Comparison of ENCODE assay signal across 9 cellular contexts in the genomic region with DNA sequence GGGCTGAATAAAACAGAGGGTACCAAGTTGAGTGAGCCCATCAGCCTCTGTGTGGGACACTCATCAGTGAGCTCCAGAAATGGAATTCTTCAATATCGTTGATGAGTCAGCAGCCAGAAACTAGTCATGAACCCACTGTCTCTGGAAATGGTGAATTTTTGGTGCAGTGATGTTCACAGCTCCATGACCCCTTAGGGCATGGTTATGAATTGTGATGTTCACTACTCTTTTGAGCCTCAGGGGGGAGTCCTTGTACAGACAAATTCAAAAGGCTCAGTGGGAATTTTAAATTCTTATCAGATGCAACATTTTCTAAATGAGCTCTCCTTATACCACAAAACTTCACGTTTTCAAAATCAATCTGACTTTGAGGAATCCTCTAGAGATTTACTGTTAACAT.
DNase-seq lines count a peak whose midpoint lies in the region; ATAC-seq and TF ChIP-seq lines count a peak whose summit lies in the region.
"Had no signal": no experiment of that assay in that cellular context is flagged by ENCODE, and none has a peak within 500 bp of the region (broad histone marks: within the 10 kb centered on the region; RNA-seq: fewer than 3 reads in every experiment).

No MANE protein-coding gene starts in this region.

- DNase-seq in DMS53 (lab: John Stamatoyannopoulos, UW) (peak; percentile 76), fibroblast of the aortic adventitia (ENCODE audit: low read depth) (peak; percentile 73), superior temporal gyrus (ENCODE audit: extremely low spot score) (peak; percentile 71), NCI-H187 (lab: John Stamatoyannopoulos, UW) (no peak), CD1c-positive myeloid dendritic cell (ENCODE audit: extremely low spot score) (no peak)

- ATAC-seq in HG02798 (IDR thresholded peaks at IDR 0.05; ENCODE audit: poor library complexity, unreplicated experiment) (peak; percentile 59), GM19467 (IDR thresholded peaks at IDR 0.05; ENCODE audit: unreplicated experiment) (no peak)
- ATAC-seq: mucosa of descending colon had no signal

- no peak overlapping the region for H2AFZ ChIP-seq in OCI-LY3 (ENCODE audit: low read depth, low read length)

- H3K4me1 ChIP-seq in OCI-LY3 (ENCODE audit: low read length) = 0 out of 2 replicates have a peak, but pooled peaks cover 3% of the 10 kb centered on the region

- H3K79me2 ChIP-seq in OCI-LY3 (ENCODE audit: low read length) = no peaks in the 10 kb centered on the region

- TF ChIP-seq CTCF in OCI-LY3 (IDR thresholded peaks at IDR 0.05; ENCODE audit: low read depth, low read length) (peak; percentile 63), fibroblast of the aortic adventitia (IDR thresholded peaks at IDR 0.05; ENCODE audit: insufficient read depth, low read length) (peak; percentile 61)

- H3K27me3 ChIP-seq in OCI-LY3 (ENCODE audit: low read depth, low read length) = peaks cover 10% of the 10 kb centered on the region

- H4K20me1 ChIP-seq in OCI-LY3 (ENCODE audit: insufficient read depth, low read length) = no peaks in the 10 kb centered on the region

- H3K36me3 ChIP-seq in OCI-LY3 (replicated peaks; ENCODE audit: low read depth, low read length) = no peaks in the 10 kb centered on the region

- no peaks in the 10 kb centered on the region for H3K9me3 ChIP-seq in OCI-LY3 (ENCODE audit: insufficient read depth, low read length)
- H3K9me3 ChIP-seq: mucosa of descending colon had no signal

- H3K4me3 ChIP-seq in OCI-LY3 (ENCODE audit: low read length) (no peak overlapping the region), fibroblast of the aortic adventitia (ENCODE audit: low read depth, low read length) (no peak overlapping the region)
- H3K4me3 ChIP-seq: mucosa of descending colon had no signal

- H3K27ac ChIP-seq in OCI-LY3 (ENCODE audit: low read length) = no peak overlapping the region

- H3K9ac ChIP-seq in OCI-LY3 (ENCODE audit: low read length) = no peak overlapping the region

- no peak overlapping the region for H3K4me2 ChIP-seq in OCI-LY3 (ENCODE audit: low read length)

Comparison
In these comparisons a context has a peak if more than half of its experiments do, and no peak if none do; other contexts are left out.
1. DNase-seq: peak in DMS53 (single experiment), fibroblast of the aortic adventitia (single experiment) and superior temporal gyrus (single experiment); none in NCI-H187 (0 of 2) and CD1c-positive myeloid dendritic cell (single experiment).